ENCODE assay signal across 8 cellular contexts in genomic region chr6:165850434-165851019, GRCh38.
A peak's percentile ranks its signal among the peaks of the same experiment; 100 is the strongest.
DNase-seq lines count a peak whose midpoint lies in the region; ATAC-seq and TF ChIP-seq lines count a peak whose summit lies in the region.

No MANE protein-coding gene starts in this region.

- H3K79me2 ChIP-seq in OCI-LY7 (ENCODE audit: insufficient read depth, low read depth, low read length): no peaks in the 10 kb centered on the region

- POLR2A ChIA-PET in OCI-LY7 (lab: Charles Lee): interaction anchor here (0.5 kb wide), 1 partner anchor 470 kb away, joined by 3 read pairs; no protein-coding TSS in a partner anchor

- no peak for TF ChIP-seq EP300 in tibial nerve (IDR thresholded peaks at IDR 0.05)

- intact Hi-C loops in OCI-LY7 (cut with micrococcal nuclease; ENCODE audit: unreplicated experiment): loop anchor here (2.0 kb wide), 2 partner anchors 122 to 410 kb away; no protein-coding TSS in a partner anchor

- DNase-seq in CMK (ENCODE audit: low read depth): peak; percentile 29
- peak; percentile 58 for DNase-seq in GM19240 (ENCODE audit: insufficient read length, low spot score)
- peak; percentile 52 for DNase-seq in OCI-LY7 (ENCODE audit: low spot score)
- DNase-seq in activated T-helper 1 cell treated with Interleukin-2 at 50 U/mL for 16 hours (ENCODE audit: low read depth): peak; percentile 23
- peak in 1 of 2 donors; percentile 11 for DNase-seq in foreskin keratinocyte
- DNase-seq in occipital lobe (lab: John Stamatoyannopoulos, UW): peak; percentile 44
- peak; percentile 64 to 81 for DNase-seq in tibial nerve (ENCODE audit: low spot score in 2 of 2)

- H3K9me3 ChIP-seq in OCI-LY7 (ENCODE audit: low read length): no peaks in the 10 kb centered on the region
- no peaks in the 10 kb centered on the region for H3K9me3 ChIP-seq in tibial nerve

- H3K9me2 ChIP-seq in OCI-LY7 (ENCODE audit: insufficient read depth, low read length): no peaks in the 10 kb centered on the region

- H3K27ac ChIP-seq in OCI-LY7 (ENCODE audit: low read depth, low read length, poor library complexity, severe bottlenecking) (no peak overlapping the region), foreskin keratinocyte (no peak overlapping the region), tibial nerve (no peak overlapping the region)

- CTCF ChIA-PET in OCI-LY7 (lab: Charles Lee; ENCODE audit: unreplicated experiment): no interaction called here

- H3K4me3 ChIP-seq in OCI-LY7 (ENCODE audit: low read depth, low read length, poor library complexity, severe bottlenecking) (no peak overlapping the region), tibial nerve (no peak overlapping the region)

- H3K4me1 ChIP-seq in OCI-LY7 (ENCODE audit: insufficient read depth, low read length, poor library complexity, severe bottlenecking) (no peaks in the 10 kb centered on the region), foreskin keratinocyte (no peaks in the 10 kb centered on the region), tibial nerve (peaks cover 0 to 18% (median 0%) of the 10 kb centered on the region in 4 donors)

- 17 to 21% methylated on average over 9 of the region's 9 CpGs for WGBS in tibial nerve, 2 donors

- H4K20me1 ChIP-seq in OCI-LY7 (ENCODE audit: insufficient read depth, low read length): no peaks in the 10 kb centered on the region

- H2AFZ ChIP-seq in OCI-LY7 (ENCODE audit: low read length): no peak overlapping the region

- no peaks in the 10 kb centered on the region for H3K36me3 ChIP-seq in OCI-LY7 (ENCODE audit: insufficient read depth, low read length)
- H3K36me3 ChIP-seq in tibial nerve: no peaks in the 10 kb centered on the region

- no peak overlapping the region for H3K4me2 ChIP-seq in OCI-LY7 (ENCODE audit: low read length)

- ATAC-seq in HG03378 (IDR thresholded peaks at IDR 0.05; ENCODE audit: unreplicated experiment): peak; percentile 86
- peak; percentile 50 for ATAC-seq in foreskin keratinocyte

- TF ChIP-seq POLR2A in tibial nerve (IDR thresholded peaks at IDR 0.05): no peak

- TF ChIP-seq CTCF in OCI-LY7 (conservative IDR thresholded peaks at IDR 0.05; ENCODE audit: low read length) (peak; percentile 98), foreskin keratinocyte (conservative IDR thresholded peaks at IDR 0.05) (peak; percentile 80), tibial nerve (IDR thresholded peaks at IDR 0.05) (peak; percentile 80 to 95 (median 91))

- H3K27me3 ChIP-seq in foreskin keratinocyte (peaks cover 21% of the 10 kb centered on the region), tibial nerve (peaks cover 0 to 34% of the 10 kb centered on the region in 2 donors)

- no TSS peak for BruUV-seq in OCI-LY7 (replicated peaks; lab: Mats Ljungman, UMichigan)
